In genomic region chr20:49831022-49831769, GRCh38 we compare ENCODE assay signal across 19 cellular contexts. TPM values are rescaled to one million over a fixed set of nuclear protein-coding genes. Genes with fewer than 3 reads are reported as not detected.
DNase-seq lines count a peak whose midpoint lies in the region; ATAC-seq and TF ChIP-seq lines count a peak whose summit lies in the region.
"Had no signal": no experiment of that assay in that cellular context is flagged by ENCODE, and none has a peak within 500 bp of the region (broad histone marks: within the 10 kb centered on the region; RNA-seq: fewer than 3 reads in every experiment).

No MANE protein-coding gene starts in this region.

- no peaks in the 10 kb centered on the region for H3K27me3 Mint-ChIP-seq in stimulated activated naive CD8-positive, alpha-beta T cell treated with anti-CD3 and anti-CD28 coated beads, Interleukin-15, amount 100 ng/mL, for 72 hours
- H3K27me3 Mint-ChIP-seq in mesothelial cell of epicardium (ENCODE audit: low read depth), result no peaks in the 10 kb centered on the region
- H3K27me3 Mint-ChIP-seq: activated CD4-positive, alpha-beta T cell treated with anti-CD3 and anti-CD28 coated beads for 36 hours; activated naive CD8-positive, alpha-beta T cell had no signal

- no peaks in the 10 kb centered on the region for H3K9me3 Mint-ChIP-seq in stimulated activated naive CD8-positive, alpha-beta T cell treated with anti-CD3 and anti-CD28 coated beads, Interleukin-15, amount 100 ng/mL, for 72 hours
- H3K9me3 Mint-ChIP-seq in mesothelial cell of epicardium, result peaks cover 4% of the 10 kb centered on the region
- H3K9me3 Mint-ChIP-seq: nephron progenitor cell had no signal

- H3K4me3 Mint-ChIP-seq in stimulated activated naive CD8-positive, alpha-beta T cell treated with anti-CD3 and anti-CD28 coated beads, Interleukin-15, amount 100 ng/mL, for 72 hours, result no peak overlapping the region
- H3K4me3 Mint-ChIP-seq in mesothelial cell of epicardium, result no peak overlapping the region
- H3K4me3 Mint-ChIP-seq: activated CD4-positive, alpha-beta T cell treated with anti-CD3 and anti-CD28 coated beads for 36 hours; activated naive CD8-positive, alpha-beta T cell; nephron progenitor cell had no signal

- no peak for ATAC-seq in stimulated activated naive CD8-positive, alpha-beta T cell treated with anti-CD3 and anti-CD28 coated beads, Interleukin-15, amount 100 ng/mL, for 72 hours
- ATAC-seq in stimulated activated naive CD8-positive, alpha-beta T cell treated with anti-CD3 and anti-CD28 coated beads, Interleukin-15, Interleukin-2, amounts not matched to agents 100 U/mL and 50 U/mL, for 24 hours, result no peak
- ATAC-seq: activated CD4-positive, alpha-beta T cell treated with anti-CD3 and anti-CD28 coated beads for 36 hours had no signal

- H3K4me1 Mint-ChIP-seq in stimulated activated naive CD8-positive, alpha-beta T cell treated with anti-CD3 and anti-CD28 coated beads, Interleukin-15, amount 100 ng/mL, for 72 hours, result no peaks in the 10 kb centered on the region
- H3K4me1 Mint-ChIP-seq in mesothelial cell of epicardium, result peaks cover 12% of the 10 kb centered on the region
- H3K4me1 Mint-ChIP-seq: activated CD4-positive, alpha-beta T cell treated with anti-CD3 and anti-CD28 coated beads for 36 hours; nephron progenitor cell had no signal

- intact Hi-C loops in lower leg skin (cut with DNase I; ENCODE audit: low total_unique reads), result no loop called here

- DNase-seq in stimulated activated naive CD8-positive, alpha-beta T cell treated with anti-CD3 and anti-CD28 coated beads, Interleukin-15, amount 100 ng/mL, for 72 hours, result no peak
- DNase-seq in stimulated activated naive CD8-positive, alpha-beta T cell treated with anti-CD3 and anti-CD28 coated beads, Interleukin-15, Interleukin-2, amounts not matched to agents 100 U/mL and 50 U/mL, for 24 hours, result no peak
- DNase-seq in amniotic epithelial cell (ENCODE audit: low read depth), result peak; percentile 89
- DNase-seq in mesothelial cell of epicardium (ENCODE audit: low spot score in 2 of 2, unreplicated experiment in 2 of 2), result no peak
- DNase-seq in islet precursor cell, result no peak
- DNase-seq in HuH-7 (ENCODE audit: low spot score), result no peak
- DNase-seq in MG63, result no peak
- DNase-seq in lower leg skin (ENCODE audit: low spot score in 2 of 2), result no peak
- DNase-seq: activated CD4-positive, alpha-beta T cell treated with anti-CD3 and anti-CD28 coated beads for 36 hours; COR-L47; dorsolateral prefrontal cortex; mammary epithelial cell; NCI-H187 treated with DMSO at 0.1 percent for 48 hours; NCI-H510A treated with DMSO at 0.1 percent for 48 hours; nephron progenitor cell; SJCRH30; stimulated activated CD4-positive, alpha-beta T cell treated with anti-CD3 and anti-CD28 coated beads, Interleukin-15, amount 100 ng/mL, for 24 hours; T1000 had no signal

- no peak for TF ChIP-seq POLR2A in lower leg skin (IDR thresholded peaks at IDR 0.05)

- peak overlapping the region; percentile 3 to 51 for H3K27ac Mint-ChIP-seq in stimulated activated naive CD8-positive, alpha-beta T cell treated with anti-CD3 and anti-CD28 coated beads, Interleukin-15, amount 100 ng/mL, for 72 hours
- peak overlapping the region; percentile 87 for H3K27ac Mint-ChIP-seq in mesothelial cell of epicardium
- H3K27ac Mint-ChIP-seq: activated CD4-positive, alpha-beta T cell treated with anti-CD3 and anti-CD28 coated beads for 36 hours; activated naive CD8-positive, alpha-beta T cell had no signal

- no peaks in the 10 kb centered on the region for H3K9me3 ChIP-seq in MG63
- H3K9me3 ChIP-seq: SJCRH30 had no signal

- H3K27me3 ChIP-seq in MG63, result no peaks in the 10 kb centered on the region
- H3K27me3 ChIP-seq: dorsolateral prefrontal cortex, SJCRH30 had no signal

- peaks cover 20% of the 10 kb centered on the region for H3K36me3 Mint-ChIP-seq in mesothelial cell of epicardium

- WGBS in lower leg skin, 2 donors, result 89 to 94% methylated on average over 11 of the region's 11 CpGs

- peaks cover 17% of the 10 kb centered on the region for H3K36me3 ChIP-seq in MG63

- H3K4me3 ChIP-seq in MG63 (no peak overlapping the region), lower leg skin (ENCODE audit: low read depth, poor library complexity, severe bottlenecking) (no peak overlapping the region)
- H3K4me3 ChIP-seq: dorsolateral prefrontal cortex, SJCRH30 had no signal

- TF ChIP-seq CTCF in mesothelial cell of epicardium (IDR thresholded peaks at IDR 0.05; ENCODE audit: unreplicated experiment) (no peak), lower leg skin (IDR thresholded peaks at IDR 0.05) (no peak)

RNA-seq across cellular contexts. Expression of gene SLC9A8, which starts 18.6 kb away (rescaled TPM):
- total RNA-seq in mesothelial cell of epicardium, result 9.7 to 11.9 TPM (median 10.6 TPM) in 3 replicates
- 1.2 and 3.2 TPM in 2 replicates for total RNA-seq in MG63 (2014; rRNA removed; shearing (Covaris generic); ENCODE audit: low replicate concordance)
- total RNA-seq in lower leg skin, result 1 to 10 TPM; 4.8 to 8.1 (median 7.0) TPM
